Comparison of ENCODE assay signal across 1 cellular context in genomic region chr6:90537723-90538407, GRCh38.
TF ChIP-seq lines count a peak whose summit lies in the region.

No MANE protein-coding gene starts in this region.

TF ChIP-seq in GM12878, 131 proteins besides CTCF, POLR2A, EP300 and RAD21 (continued from another document):
- TF ChIP-seq PKNOX1 (IDR thresholded peaks at IDR 0.05) (0 out of 2 replicates have a peak, but pooled peaks have one; percentile 22), HDGF (IDR thresholded peaks at IDR 0.05) (no peak), HDAC6 (IDR thresholded peaks at IDR 0.05; ENCODE audit: unreplicated experiment) (no peak)
